9 cellular contexts compared by ENCODE assay signal in genomic region chr11:114257621-114258558, GRCh38. TPM values are rescaled to one million over a fixed set of nuclear protein-coding genes. Genes with fewer than 3 reads are reported as not detected.
DNase-seq lines count a peak whose midpoint lies in the region; ATAC-seq and TF ChIP-seq lines count a peak whose summit lies in the region.
"Had no signal": no experiment of that assay in that cellular context is flagged by ENCODE, and none has a peak within 500 bp of the region (broad histone marks: within the 10 kb centered on the region; RNA-seq: fewer than 3 reads in every experiment).

No MANE protein-coding gene starts in this region.

- no peaks in the 10 kb centered on the region for H3K27me3 Mint-ChIP-seq in naive B cell

- ATAC-seq in naive B cell (ENCODE audit: low read depth in 2 of 2) (no peak), upper lobe of left lung (ENCODE audit: low FRiP score in 2 of 2) (peak; percentile 4 to 37), HG03565 (IDR thresholded peaks at IDR 0.05; ENCODE audit: unreplicated experiment) (no peak)

- peaks cover 0 to 7% of the 10 kb centered on the region in 2 donors for H3K36me3 Mint-ChIP-seq in naive B cell

- H3K27me3 ChIP-seq in upper lobe of left lung = no peaks in the 10 kb centered on the region

- H3K27ac Mint-ChIP-seq in naive B cell = peak overlapping the region; percentile 82 to 99 (median 95)

- no peak for TF ChIP-seq EP300 in upper lobe of left lung (IDR thresholded peaks at IDR 0.05)

- peak overlapping the region; percentile 5 to 78 (median 68) for H3K27ac ChIP-seq in upper lobe of left lung
- H3K27ac ChIP-seq: A549 had no signal

- H3K4me1 Mint-ChIP-seq in naive B cell = peaks cover 30 to 34% (median 31%) of the 10 kb centered on the region in 3 donors

- peaks cover 47 to 65% (median 51%) of the 10 kb centered on the region in 4 donors for H3K4me1 ChIP-seq in upper lobe of left lung

- no peaks in the 10 kb centered on the region for H3K9me3 Mint-ChIP-seq in naive B cell

- DNase-seq in DMS53 (lab: John Stamatoyannopoulos, UW) (peak; percentile 15), DMS53 treated with DMSO at 0.1 percent for 48 hours (lab: John Stamatoyannopoulos, UW; ENCODE audit: unreplicated experiment) (no peak), fibroblast of the aortic adventitia (ENCODE audit: low read depth) (no peak), naive B cell (no peak), upper lobe of left lung (peak; percentile 58 to 86), MV-4-11 (lab: John Stamatoyannopoulos, UW) (no peak), KG1 (lab: John Stamatoyannopoulos, UW) (no peak)

- no peak overlapping the region for H3K4me3 ChIP-seq in fibroblast of the aortic adventitia (ENCODE audit: low read depth, low read length)
- H3K4me3 ChIP-seq in upper lobe of left lung = no peak overlapping the region
- H3K4me3 ChIP-seq: A549 had no signal

- H3K9me3 ChIP-seq in upper lobe of left lung = no peaks in the 10 kb centered on the region
- H3K9me3 ChIP-seq: A549 had no signal

- WGBS in upper lobe of left lung, 2 donors = 50 to 63% methylated on average over 17 to 29 of the region's 29 CpGs

- TF ChIP-seq CTCF in fibroblast of the aortic adventitia (IDR thresholded peaks at IDR 0.05; ENCODE audit: insufficient read depth, low read length) = peak; percentile 29
- peak in 3 of 6 experiments; percentile 12 to 24 (median 12) for TF ChIP-seq CTCF in upper lobe of left lung (IDR thresholded peaks at IDR 0.05)

- peak overlapping the region in 4 of 8 donors; percentile 40 to 79 (median 65) for H3K4me3 Mint-ChIP-seq in naive B cell

- H3K36me3 ChIP-seq in upper lobe of left lung = peaks cover 5 to 55% (median 22%) of the 10 kb centered on the region in 4 donors

- TF ChIP-seq POLR2A in upper lobe of left lung (IDR thresholded peaks at IDR 0.05) = no peak

RNA-seq across cellular contexts. Expression of gene NNMT, which starts 38.3 kb away (rescaled TPM):
- total RNA-seq in fibroblast of the aortic adventitia (ENCODE audit: low replicate concordance) (178 and 2,246 TPM in 2 replicates), upper lobe of left lung (100 to 1,000 TPM in 5 of 6 donors, 10 to 100 TPM in 1; 93.4 to 383 (median 208) TPM)
- polyA plus RNA-seq in naive B cell (ENCODE audit: low read depth in 6 of 6) = under 1 TPM in 1 of 6 donors, not detected in 5; 0.64 TPM

Comparison
In these comparisons a context has a peak if more than half of its experiments do, and no peak if none do; other contexts are left out.
1. DNase-seq: peak in DMS53 (single experiment) and upper lobe of left lung (2 of 2); none in DMS53 treated with DMSO at 0.1 percent for 48 hours (single experiment), fibroblast of the aortic adventitia (single experiment), naive B cell (single experiment), MV-4-11 (single experiment) and KG1 (single experiment).
2. ATAC-seq: peak in upper lobe of left lung (2 of 2); none in naive B cell (0 of 2) and HG03565 (single experiment).